In the genomic region with DNA sequence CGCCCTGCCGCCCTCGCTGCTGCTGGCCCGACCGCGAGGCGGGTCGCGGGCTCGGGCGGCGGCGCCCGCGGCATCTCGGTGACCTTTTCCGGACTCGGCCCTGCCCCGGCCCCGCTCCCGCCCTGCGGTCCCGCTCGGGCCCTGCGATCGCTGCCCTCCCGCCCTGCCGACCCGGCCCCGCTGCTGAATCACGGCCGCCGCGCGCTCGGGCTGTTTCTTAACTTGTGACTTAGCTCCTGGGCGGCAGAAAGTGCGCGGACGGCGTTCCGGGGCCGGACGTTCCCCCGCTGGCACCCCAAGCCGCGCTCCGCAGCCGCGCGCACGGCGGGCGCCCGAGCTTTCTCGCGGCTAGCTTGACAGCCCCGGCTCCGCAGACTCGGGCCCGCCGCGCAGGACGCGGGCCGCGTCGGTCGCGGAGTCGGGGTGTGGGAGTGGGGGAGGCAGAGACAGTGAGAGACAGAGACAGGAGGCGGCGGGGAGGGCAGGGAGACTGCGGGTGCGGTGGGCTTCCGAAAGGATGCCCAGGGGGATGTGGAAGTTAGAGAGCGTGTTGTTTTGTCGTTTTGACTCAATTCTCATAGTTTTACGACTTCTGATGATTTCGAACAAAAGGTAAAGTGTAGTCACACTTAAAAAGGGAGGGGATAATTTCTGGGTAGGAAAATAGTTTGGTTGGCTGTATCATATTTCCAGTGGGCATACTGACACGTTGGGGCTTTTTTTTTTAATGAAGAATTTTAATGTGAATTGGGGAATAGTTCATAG, we compare ENCODE assay signal across 1 cellular context.
A peak's percentile ranks its signal among the peaks of the same experiment; 100 is the strongest.
TF ChIP-seq lines count a peak whose summit lies in the region.

No MANE protein-coding gene starts in this region.

TF ChIP-seq in HepG2, 621 proteins besides CTCF, POLR2A, EP300 and RAD21 (continued from another document and continues in another):
- TF ChIP-seq, protein P1, sequence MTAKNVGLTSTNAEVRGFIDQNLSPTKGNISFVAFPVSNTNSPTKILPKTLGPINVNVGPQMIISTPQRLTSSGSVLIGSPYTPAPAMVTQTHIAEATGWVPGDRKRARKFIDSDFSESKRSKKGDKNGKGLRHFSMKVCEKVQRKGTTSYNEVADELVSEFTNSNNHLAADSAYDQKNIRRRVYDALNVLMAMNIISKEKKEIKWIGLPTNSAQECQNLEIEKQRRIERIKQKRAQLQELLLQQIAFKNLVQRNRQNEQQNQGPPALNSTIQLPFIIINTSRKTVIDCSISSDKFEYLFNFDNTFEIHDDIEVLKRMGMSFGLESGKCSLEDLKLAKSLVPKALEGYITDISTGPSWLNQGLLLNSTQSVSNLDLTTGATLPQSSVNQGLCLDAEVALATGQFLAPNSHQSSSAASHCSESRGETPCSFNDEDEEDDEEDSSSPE (CRISPR knock-in tag; IDR thresholded peaks at IDR 0.05) = 0 out of 2 replicates have a peak, but pooled peaks have one; percentile 1
- TF ChIP-seq, protein P2, sequence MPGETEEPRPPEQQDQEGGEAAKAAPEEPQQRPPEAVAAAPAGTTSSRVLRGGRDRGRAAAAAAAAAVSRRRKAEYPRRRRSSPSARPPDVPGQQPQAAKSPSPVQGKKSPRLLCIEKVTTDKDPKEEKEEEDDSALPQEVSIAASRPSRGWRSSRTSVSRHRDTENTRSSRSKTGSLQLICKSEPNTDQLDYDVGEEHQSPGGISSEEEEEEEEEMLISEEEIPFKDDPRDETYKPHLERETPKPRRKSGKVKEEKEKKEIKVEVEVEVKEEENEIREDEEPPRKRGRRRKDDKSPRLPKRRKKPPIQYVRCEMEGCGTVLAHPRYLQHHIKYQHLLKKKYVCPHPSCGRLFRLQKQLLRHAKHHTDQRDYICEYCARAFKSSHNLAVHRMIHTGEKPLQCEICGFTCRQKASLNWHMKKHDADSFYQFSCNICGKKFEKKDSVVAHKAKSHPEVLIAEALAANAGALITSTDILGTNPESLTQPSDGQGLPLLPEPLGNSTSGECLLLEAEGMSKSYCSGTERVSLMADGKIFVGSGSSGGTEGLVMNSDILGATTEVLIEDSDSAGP (CRISPR knock-in tag; IDR thresholded peaks at IDR 0.05; ENCODE audit: borderline replicate concordance) = no peak
- TF ChIP-seq, protein P3, sequence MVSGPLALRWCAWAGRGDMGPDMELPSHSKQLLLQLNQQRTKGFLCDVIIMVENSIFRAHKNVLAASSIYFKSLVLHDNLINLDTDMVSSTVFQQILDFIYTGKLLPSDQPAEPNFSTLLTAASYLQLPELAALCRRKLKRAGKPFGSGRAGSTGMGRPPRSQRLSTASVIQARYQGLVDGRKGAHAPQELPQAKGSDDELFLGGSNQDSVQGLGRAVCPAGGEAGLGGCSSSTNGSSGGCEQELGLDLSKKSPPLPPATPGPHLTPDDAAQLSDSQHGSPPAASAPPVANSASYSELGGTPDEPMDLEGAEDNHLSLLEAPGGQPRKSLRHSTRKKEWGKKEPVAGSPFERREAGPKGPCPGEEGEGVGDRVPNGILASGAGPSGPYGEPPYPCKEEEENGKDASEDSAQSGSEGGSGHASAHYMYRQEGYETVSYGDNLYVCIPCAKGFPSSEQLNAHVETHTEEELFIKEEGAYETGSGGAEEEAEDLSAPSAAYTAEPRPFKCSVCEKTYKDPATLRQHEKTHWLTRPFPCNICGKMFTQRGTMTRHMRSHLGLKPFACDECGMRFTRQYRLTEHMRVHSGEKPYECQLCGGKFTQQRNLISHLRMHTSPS (CRISPR knock-in tag; IDR thresholded peaks at IDR 0.05; ENCODE audit: low read depth) = no peak; the same call in 1 of the 2 replicates
- TF ChIP-seq ZBTB7B (CRISPR knock-in tag; IDR thresholded peaks at IDR 0.05) (0 out of 2 replicates have a peak, but pooled peaks have one; percentile 40), TBX2 (CRISPR knock-in tag; IDR thresholded peaks at IDR 0.05; ENCODE audit: borderline replicate concordance) (no peak), JUN (CRISPR knock-in tag; IDR thresholded peaks at IDR 0.05) (no peak), ZBTB1 (CRISPR knock-in tag; IDR thresholded peaks at IDR 0.05; ENCODE audit: borderline replicate concordance) (no peak), HNRNPK (IDR thresholded peaks at IDR 0.05; ENCODE audit: low read depth, low read length, poor library complexity, severe bottlenecking) (peak; percentile 35), MIXL1 (CRISPR knock-in tag; IDR thresholded peaks at IDR 0.05) (no peak), ZFP36 (IDR thresholded peaks at IDR 0.05; ENCODE audit: borderline replicate concordance, low read depth, low read length, partially characterized antibody) (no peak), SIN3A (IDR thresholded peaks at IDR 0.05; ENCODE audit: borderline replicate concordance, low read depth, low read length) (0 out of 2 replicates have a peak, but pooled peaks have one; percentile 1), TRIM24 (CRISPR knock-in tag; IDR thresholded peaks at IDR 0.05) (no peak), ZSCAN29 (CRISPR knock-in tag; conservative IDR thresholded peaks at IDR 0.05) (no peak), MEIS2 (CRISPR knock-in tag; IDR thresholded peaks at IDR 0.05) (no peak), MEIS1 (CRISPR knock-in tag; IDR thresholded peaks at IDR 0.05; ENCODE audit: borderline replicate concordance) (no peak), ZC3H13 (CRISPR knock-in tag; IDR thresholded peaks at IDR 0.05) (no peak), ZBTB7A (CRISPR knock-in tag; IDR thresholded peaks at IDR 0.05) (no peak), KMT2A (CRISPR knock-in tag; IDR thresholded peaks at IDR 0.05) (peak; percentile 81; the same call in 1 of the 2 replicates), ZNF34 (CRISPR knock-in tag; IDR thresholded peaks at IDR 0.05; ENCODE audit: borderline replicate concordance) (no peak), ZNF143 (CRISPR knock-in tag; IDR thresholded peaks at IDR 0.05) (no peak), MAZ (IDR thresholded peaks at IDR 0.05; ENCODE audit: borderline replicate concordance, low read depth, low read length) (no peak), MAZ (CRISPR knock-in tag; IDR thresholded peaks at IDR 0.05; ENCODE audit: low read depth) (0 out of 2 replicates have a peak, but pooled peaks have one; percentile 20), ZNF550 (CRISPR knock-in tag; IDR thresholded peaks at IDR 0.05; ENCODE audit: borderline replicate concordance) (no peak), POLR2G (IDR thresholded peaks at IDR 0.05; ENCODE audit: low read depth, low read length) (no peak), ZNF563 (CRISPR knock-in tag; IDR thresholded peaks at IDR 0.05) (0 out of 2 replicates have a peak, but pooled peaks have one; percentile 1), ZNF383 (CRISPR knock-in tag; IDR thresholded peaks at IDR 0.05; ENCODE audit: borderline replicate concordance) (no peak), MAF1 (CRISPR knock-in tag; IDR thresholded peaks at IDR 0.05; ENCODE audit: borderline replicate concordance) (no peak)
- TF ChIP-seq, protein P4, sequence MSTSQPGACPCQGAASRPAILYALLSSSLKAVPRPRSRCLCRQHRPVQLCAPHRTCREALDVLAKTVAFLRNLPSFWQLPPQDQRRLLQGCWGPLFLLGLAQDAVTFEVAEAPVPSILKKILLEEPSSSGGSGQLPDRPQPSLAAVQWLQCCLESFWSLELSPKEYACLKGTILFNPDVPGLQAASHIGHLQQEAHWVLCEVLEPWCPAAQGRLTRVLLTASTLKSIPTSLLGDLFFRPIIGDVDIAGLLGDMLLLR (CRISPR knock-in tag; IDR thresholded peaks at IDR 0.05) = no peak
- TF ChIP-seq, protein P5, sequence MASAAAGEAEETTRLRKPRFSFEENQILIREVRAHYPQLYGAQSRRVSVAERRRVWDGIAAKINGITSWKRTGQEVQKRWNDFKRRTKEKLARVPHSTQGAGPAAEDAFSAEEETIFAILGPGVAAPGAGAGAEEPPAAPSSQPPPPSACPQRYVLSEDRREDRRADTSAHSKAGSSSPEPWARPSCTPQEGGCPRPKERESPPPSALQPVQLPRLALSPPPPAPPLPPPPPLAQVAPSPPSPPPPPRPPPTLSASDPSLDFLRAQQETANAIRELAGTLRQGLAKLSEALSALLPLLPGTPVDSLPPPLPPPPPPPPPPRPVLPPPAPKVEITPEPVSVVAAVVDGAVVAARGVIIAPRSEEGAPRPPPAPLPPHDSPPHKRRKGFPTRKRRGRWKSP (CRISPR knock-in tag; IDR thresholded peaks at IDR 0.05) = peak; percentile 55; the same call in 1 of the 2 replicates
- TF ChIP-seq, protein P6, sequence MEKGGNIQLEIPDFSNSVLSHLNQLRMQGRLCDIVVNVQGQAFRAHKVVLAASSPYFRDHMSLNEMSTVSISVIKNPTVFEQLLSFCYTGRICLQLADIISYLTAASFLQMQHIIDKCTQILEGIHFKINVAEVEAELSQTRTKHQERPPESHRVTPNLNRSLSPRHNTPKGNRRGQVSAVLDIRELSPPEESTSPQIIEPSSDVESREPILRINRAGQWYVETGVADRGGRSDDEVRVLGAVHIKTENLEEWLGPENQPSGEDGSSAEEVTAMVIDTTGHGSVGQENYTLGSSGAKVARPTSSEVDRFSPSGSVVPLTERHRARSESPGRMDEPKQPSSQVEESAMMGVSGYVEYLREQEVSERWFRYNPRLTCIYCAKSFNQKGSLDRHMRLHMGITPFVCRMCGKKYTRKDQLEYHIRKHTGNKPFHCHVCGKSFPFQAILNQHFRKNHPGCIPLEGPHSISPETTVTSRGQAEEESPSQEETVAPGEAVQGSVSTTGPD (CRISPR knock-in tag; IDR thresholded peaks at IDR 0.05) = no peak
- TF ChIP-seq, protein P7, sequence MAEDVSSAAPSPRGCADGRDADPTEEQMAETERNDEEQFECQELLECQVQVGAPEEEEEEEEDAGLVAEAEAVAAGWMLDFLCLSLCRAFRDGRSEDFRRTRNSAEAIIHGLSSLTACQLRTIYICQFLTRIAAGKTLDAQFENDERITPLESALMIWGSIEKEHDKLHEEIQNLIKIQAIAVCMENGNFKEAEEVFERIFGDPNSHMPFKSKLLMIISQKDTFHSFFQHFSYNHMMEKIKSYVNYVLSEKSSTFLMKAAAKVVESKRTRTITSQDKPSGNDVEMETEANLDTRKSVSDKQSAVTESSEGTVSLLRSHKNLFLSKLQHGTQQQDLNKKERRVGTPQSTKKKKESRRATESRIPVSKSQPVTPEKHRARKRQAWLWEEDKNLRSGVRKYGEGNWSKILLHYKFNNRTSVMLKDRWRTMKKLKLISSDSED (CRISPR knock-in tag; IDR thresholded peaks at IDR 0.05) = no peak
- TF ChIP-seq, protein P8, sequence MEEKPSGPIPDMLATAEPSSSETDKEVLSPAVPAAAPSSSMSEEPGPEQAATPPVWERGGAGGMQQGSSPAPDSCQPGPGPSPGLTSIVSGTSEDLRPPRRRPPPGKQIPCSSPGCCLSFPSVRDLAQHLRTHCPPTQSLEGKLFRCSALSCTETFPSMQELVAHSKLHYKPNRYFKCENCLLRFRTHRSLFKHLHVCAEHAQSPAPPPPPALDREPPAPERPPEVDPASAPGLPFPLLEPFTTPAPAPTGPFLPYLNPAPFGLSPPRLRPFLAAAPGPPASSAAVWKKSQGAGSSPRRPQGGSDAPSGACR (CRISPR knock-in tag; IDR thresholded peaks at IDR 0.05) = no peak
- TF ChIP-seq, protein P9, sequence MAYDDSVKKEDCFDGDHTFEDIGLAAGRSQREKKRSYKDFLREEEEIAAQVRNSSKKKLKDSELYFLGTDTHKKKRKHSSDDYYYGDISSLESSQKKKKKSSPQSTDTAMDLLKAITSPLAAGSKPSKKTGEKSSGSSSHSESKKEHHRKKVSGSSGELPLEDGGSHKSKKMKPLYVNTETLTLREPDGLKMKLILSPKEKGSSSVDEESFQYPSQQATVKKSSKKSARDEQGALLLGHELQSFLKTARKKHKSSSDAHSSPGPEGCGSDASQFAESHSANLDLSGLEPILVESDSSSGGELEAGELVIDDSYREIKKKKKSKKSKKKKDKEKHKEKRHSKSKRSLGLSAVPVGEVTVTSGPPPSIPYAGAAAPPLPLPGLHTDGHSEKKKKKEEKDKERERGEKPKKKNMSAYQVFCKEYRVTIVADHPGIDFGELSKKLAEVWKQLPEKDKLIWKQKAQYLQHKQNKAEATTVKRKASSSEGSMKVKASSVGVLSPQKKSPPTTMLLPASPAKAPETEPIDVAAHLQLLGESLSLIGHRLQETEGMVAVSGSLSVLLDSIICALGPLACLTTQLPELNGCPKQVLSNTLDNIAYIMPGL (CRISPR knock-in tag; IDR thresholded peaks at IDR 0.05; ENCODE audit: borderline replicate concordance in 1 of 2, low read depth in 1 of 2) = peak in 1 of 2 experiments; percentile 20; a peak in 1 of 4 replicates
- TF ChIP-seq, protein P10, sequence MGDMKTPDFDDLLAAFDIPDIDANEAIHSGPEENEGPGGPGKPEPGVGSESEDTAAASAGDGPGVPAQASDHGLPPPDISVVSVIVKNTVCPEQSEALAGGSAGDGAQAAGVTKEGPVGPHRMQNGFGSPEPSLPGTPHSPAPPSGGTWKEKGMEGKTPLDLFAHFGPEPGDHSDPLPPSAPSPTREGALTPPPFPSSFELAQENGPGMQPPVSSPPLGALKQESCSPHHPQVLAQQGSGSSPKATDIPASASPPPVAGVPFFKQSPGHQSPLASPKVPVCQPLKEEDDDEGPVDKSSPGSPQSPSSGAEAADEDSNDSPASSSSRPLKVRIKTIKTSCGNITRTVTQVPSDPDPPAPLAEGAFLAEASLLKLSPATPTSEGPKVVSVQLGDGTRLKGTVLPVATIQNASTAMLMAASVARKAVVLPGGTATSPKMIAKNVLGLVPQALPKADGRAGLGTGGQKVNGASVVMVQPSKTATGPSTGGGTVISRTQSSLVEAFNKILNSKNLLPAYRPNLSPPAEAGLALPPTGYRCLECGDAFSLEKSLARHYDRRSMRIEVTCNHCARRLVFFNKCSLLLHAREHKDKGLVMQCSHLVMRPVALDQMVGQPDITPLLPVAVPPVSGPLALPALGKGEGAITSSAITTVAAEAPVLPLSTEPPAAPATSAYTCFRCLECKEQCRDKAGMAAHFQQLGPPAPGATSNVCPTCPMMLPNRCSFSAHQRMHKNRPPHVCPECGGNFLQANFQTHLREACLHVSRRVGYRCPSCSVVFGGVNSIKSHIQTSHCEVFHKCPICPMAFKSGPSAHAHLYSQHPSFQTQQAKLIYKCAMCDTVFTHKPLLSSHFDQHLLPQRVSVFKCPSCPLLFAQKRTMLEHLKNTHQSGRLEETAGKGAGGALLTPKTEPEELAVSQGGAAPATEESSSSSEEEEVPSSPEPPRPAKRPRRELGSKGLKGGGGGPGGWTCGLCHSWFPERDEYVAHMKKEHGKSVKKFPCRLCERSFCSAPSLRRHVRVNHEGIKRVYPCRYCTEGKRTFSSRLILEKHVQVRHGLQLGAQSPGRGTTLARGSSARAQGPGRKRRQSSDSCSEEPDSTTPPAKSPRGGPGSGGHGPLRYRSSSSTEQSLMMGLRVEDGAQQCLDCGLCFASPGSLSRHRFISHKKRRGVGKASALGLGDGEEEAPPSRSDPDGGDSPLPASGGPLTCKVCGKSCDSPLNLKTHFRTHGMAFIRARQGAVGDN (CRISPR knock-in tag; IDR thresholded peaks at IDR 0.05) = peak; percentile 13; the same call in 1 of the 2 replicates
